12 cellular contexts compared by ENCODE assay signal in genomic region chr12:39440781-39441180, GRCh38. TPM values are rescaled to one million over a fixed set of nuclear protein-coding genes. Genes with fewer than 3 reads are reported as not detected.
DNase-seq lines count a peak whose midpoint lies in the region; ATAC-seq and TF ChIP-seq lines count a peak whose summit lies in the region.
"Had no signal": no experiment of that assay in that cellular context is flagged by ENCODE, and none has a peak within 500 bp of the region (broad histone marks: within the 10 kb centered on the region; RNA-seq: fewer than 3 reads in every experiment).

No MANE protein-coding gene starts in this region.

- 80% methylated on average over 2 of the region's 2 CpGs; no CpG with 5 or more reads in 1 of the 2 experiments for WGBS in endodermal cell (ENCODE audit: insufficient coverage in 1 of 2, insufficient read length in 1 of 2), 2 experiments
- WGBS in prostate gland: 93% methylated on average over 2 of the region's 2 CpGs

- H3K4me1 Mint-ChIP-seq in MCF 10A (ENCODE audit: insufficient read depth, unreplicated experiment) (peaks cover 17% of the 10 kb centered on the region), endodermal cell (peaks cover 33% of the 10 kb centered on the region)

- no peaks in the 10 kb centered on the region for H3K27me3 Mint-ChIP-seq in MCF 10A (ENCODE audit: insufficient read depth, unreplicated experiment)
- H3K27me3 Mint-ChIP-seq in endodermal cell (ENCODE audit: insufficient read depth): peaks cover 1% of the 10 kb centered on the region

- H3K36me3 ChIP-seq in breast epithelium: no peaks in the 10 kb centered on the region
- no peaks in the 10 kb centered on the region; the same call in 1 of the 2 replicates for H3K36me3 ChIP-seq in Panc1 (ENCODE audit: control insufficient read depth, insufficient read depth, low read length)
- H3K36me3 ChIP-seq in endodermal cell (ENCODE audit: control insufficient read depth, insufficient read depth, low read length): no peaks in the 10 kb centered on the region
- H3K36me3 ChIP-seq in MG63: no peaks in the 10 kb centered on the region
- H3K36me3 ChIP-seq in prostate gland: no peaks in the 10 kb centered on the region
- H3K36me3 ChIP-seq: BLaER1 treated with 17β-estradiol and CSF1 and Interleukin-3, amounts not matched to agents 10 nM and 100 nM had no signal

- BruUV-seq in MCF 10A (replicated peaks; lab: Mats Ljungman, UMichigan): no TSS peak
- no TSS peak for BruUV-seq in Panc1 (replicated peaks; lab: Mats Ljungman, UMichigan)

- ATAC-seq in Panc1: no peak
- no peak for ATAC-seq in HG02623 (IDR thresholded peaks at IDR 0.05; ENCODE audit: unreplicated experiment)

- H3K9ac ChIP-seq in endodermal cell (ENCODE audit: extremely low read depth, low read length, poor library complexity, severe bottlenecking): peak overlapping the region; percentile 16
- H3K9ac ChIP-seq: BLaER1 treated with 17β-estradiol and CSF1 and Interleukin-3, amounts not matched to agents 10 nM and 100 nM had no signal

- H3K4me3 ChIP-seq in breast epithelium (no peak overlapping the region), Panc1 (ENCODE audit: low read depth in 2 of 2, low read length in 2 of 2) (peak overlapping the region in 1 of 2 experiments; percentile 5; a peak in 1 of 4 replicates), endodermal cell (ENCODE audit: low read length) (peak overlapping the region; percentile 71), retinal pigment epithelial cell (ENCODE audit: low read length) (peak overlapping the region; percentile 82), MG63 (no peak overlapping the region), prostate gland (no peak overlapping the region)
- H3K4me3 ChIP-seq: BLaER1 treated with 17β-estradiol and CSF1 and Interleukin-3, amounts not matched to agents 10 nM and 100 nM had no signal

- no peak overlapping the region for H3K27ac ChIP-seq in breast epithelium
- peak overlapping the region; percentile 69; the same call in 1 of the 2 replicates for H3K27ac ChIP-seq in Panc1 (ENCODE audit: low read length)
- H3K27ac ChIP-seq in endodermal cell (ENCODE audit: low read depth, low read length): no peak overlapping the region
- no peak overlapping the region for H3K27ac ChIP-seq in prostate gland
- H3K27ac ChIP-seq: BLaER1 treated with 17β-estradiol and CSF1 and Interleukin-3, amounts not matched to agents 10 nM and 100 nM had no signal

- CTCF ChIA-PET in MCF 10A (lab: Yijun Ruan, JAX) (interaction anchor here (0.6 to 1.3 kb wide), 4 partner anchors 10 to 252 kb away, joined by 3 to 5 read pairs (median 3); partner anchors contain the start of gene ABCD2), Panc1 (lab: Charles Lee) (no interaction called here)

- no peak for TF ChIP-seq POLR2A in breast epithelium (IDR thresholded peaks at IDR 0.05)
- no peak for TF ChIP-seq POLR2A in prostate gland (IDR thresholded peaks at IDR 0.05)

- TF ChIP-seq CTCF in MCF 10A (IDR thresholded peaks at IDR 0.05; ENCODE audit: unreplicated experiment) (no peak), breast epithelium (IDR thresholded peaks at IDR 0.05) (no peak), Panc1 (IDR thresholded peaks at IDR 0.05) (no peak), endodermal cell (conservative IDR thresholded peaks at IDR 0.05) (no peak), retinal pigment epithelial cell (conservative IDR thresholded peaks at IDR 0.05; ENCODE audit: low read depth, low read length) (no peak), prostate gland (IDR thresholded peaks at IDR 0.05) (no peak)

- H3K9me3 ChIP-seq in breast epithelium (no peaks in the 10 kb centered on the region), Panc1 (ENCODE audit: control insufficient read depth, insufficient read depth, low read depth, low read length) (no peaks in the 10 kb centered on the region), endodermal cell (ENCODE audit: control insufficient read depth, low read length) (no peaks in the 10 kb centered on the region), MG63 (no peaks in the 10 kb centered on the region; the same call in 1 of the 2 replicates), prostate gland (no peaks in the 10 kb centered on the region)

- H3K36me3 Mint-ChIP-seq in MCF 10A (ENCODE audit: insufficient read depth, unreplicated experiment) (no peaks in the 10 kb centered on the region), endodermal cell (ENCODE audit: low read depth) (no peaks in the 10 kb centered on the region)

- in situ Hi-C loops in Panc1 (cut with HindIII; ENCODE audit: low pct_unique_long_range_greater_than_20kb, low sequenced_read_pairs): no loop called here

- H3K27ac Mint-ChIP-seq in MCF 10A (ENCODE audit: low read depth, unreplicated experiment) (peak overlapping the region; percentile 6), endodermal cell (peak overlapping the region; percentile 0)

- H3K27me3 ChIP-seq in breast epithelium: no peaks in the 10 kb centered on the region
- no peaks in the 10 kb centered on the region for H3K27me3 ChIP-seq in Panc1 (ENCODE audit: control insufficient read depth, insufficient read depth, low read length)
- H3K27me3 ChIP-seq in endodermal cell (ENCODE audit: control insufficient read depth, insufficient read depth, low read length, poor library complexity, severe bottlenecking): no peaks in the 10 kb centered on the region
- H3K27me3 ChIP-seq in MG63: no peaks in the 10 kb centered on the region
- no peaks in the 10 kb centered on the region for H3K27me3 ChIP-seq in prostate gland (replicated peaks; ENCODE audit: insufficient read depth)
- H3K27me3 ChIP-seq: BLaER1 treated with 17β-estradiol and CSF1 and Interleukin-3, amounts not matched to agents 10 nM and 100 nM had no signal

- DNase-seq in MCF 10A (ENCODE audit: unreplicated experiment): no peak
- DNase-seq in breast epithelium (ENCODE audit: low spot score in 2 of 2): no peak
- DNase-seq in Panc1 (ENCODE audit: low read depth, low spot score): no peak
- DNase-seq in endodermal cell: peak; percentile 53
- DNase-seq in retinal pigment epithelial cell (ENCODE audit: low read depth): no peak
- DNase-seq in MG63: no peak
- DNase-seq in prostate gland (ENCODE audit: low spot score): no peak
- DNase-seq: activated CD4-positive, alpha-beta T cell treated with anti-CD3 and anti-CD28 coated beads for 1 hour; aorta; NCI-H1105 had no signal

- POLR2A ChIA-PET in MCF 10A (lab: Yijun Ruan, JAX): interaction anchor here (1.1 to 3.4 kb wide), 3 partner anchors 11 to 62 kb away, joined by 3 to 16 read pairs (median 3); no protein-coding TSS in a partner anchor
- POLR2A ChIA-PET in Panc1 (lab: Charles Lee): interaction anchor here (0.6 to 0.7 kb wide), 2 partner anchors 34 to 113 kb away, joined by 3 read pairs; no protein-coding TSS in a partner anchor

- H3K9me3 Mint-ChIP-seq in MCF 10A (ENCODE audit: unreplicated experiment) (no peaks in the 10 kb centered on the region), endodermal cell (no peaks in the 10 kb centered on the region)

- intact Hi-C loops in MCF 10A (cut with micrococcal nuclease): loop anchor here (5.0 kb wide), 3 partner anchors 52 to 177 kb away; partner anchors contain the start of gene ABCD2
- intact Hi-C loops in breast epithelium (cut with DNase I; ENCODE audit: low total_unique reads): no loop called here
- intact Hi-C loops in Panc1 (cut with micrococcal nuclease; ENCODE audit: unreplicated experiment): loop anchor here (5.0 to 10.0 kb wide), 2 partner anchors 118 to 174 kb away; partner anchors contain the start of gene ABCD2
- intact Hi-C loops in prostate gland (cut with DNase I): no loop called here

- H3K4me1 ChIP-seq in breast epithelium (no peaks in the 10 kb centered on the region), Panc1 (ENCODE audit: control insufficient read depth, insufficient read depth, low read length) (peaks cover 25% of the 10 kb centered on the region), endodermal cell (ENCODE audit: control insufficient read depth, insufficient read depth, low read length) (peaks cover 9% of the 10 kb centered on the region), prostate gland (replicated peaks) (no peaks in the 10 kb centered on the region)

- peak overlapping the region; percentile 82 for H3K4me3 Mint-ChIP-seq in MCF 10A (ENCODE audit: unreplicated experiment)
- H3K4me3 Mint-ChIP-seq in endodermal cell: peak overlapping the region; percentile 21

RNA-seq across cellular contexts. Expression of gene KIF21A, which starts 2.1 kb away (rescaled TPM):
- total RNA-seq in MCF 10A (2022) (44.1 and 53.8 TPM in 2 replicates), breast epithelium (10 to 100 TPM; 10.2 to 23.7 (median 11.7) TPM), Panc1 (2021; ENCODE audit: unreplicated experiment) (25.6 TPM), endodermal cell (10 to 100 TPM; 32.3 to 35.3 TPM), prostate gland (10 to 100 TPM; 36.2 to 57.9 TPM)
- polyA plus RNA-seq in Panc1 (2012; ENCODE audit: insufficient read length): 8.5 TPM
- 81.1 TPM for polyA plus RNA-seq in endodermal cell (2013, experiment 1 of 2)
- polyA plus RNA-seq in endodermal cell (2013, experiment 2 of 2): 68.3 TPM
- 11.1 and 11.8 TPM in 2 replicates for total RNA-seq in MG63 (2014; rRNA removed; shearing (Covaris generic); ENCODE audit: low replicate concordance)

Comparison
In these comparisons a context has a peak if more than half of its experiments do, and no peak if none do; other contexts are left out.
1. intact Hi-C loops: an anchor here in MCF 10A (5.0 kb wide) and Panc1 (5.0 to 10.0 kb wide); none called in breast epithelium and prostate gland.
2. H3K4me3 ChIP-seq: peak in endodermal cell (single experiment) and retinal pigment epithelial cell (single experiment); none in breast epithelium (0 of 3), MG63 (single experiment) and prostate gland (0 of 2).